Comparison of ENCODE assay signal across 9 cellular contexts in genomic region chr15:85473455-85473854, GRCh38.
DNase-seq lines count a peak whose midpoint lies in the region; ATAC-seq and TF ChIP-seq lines count a peak whose summit lies in the region.
"Had no signal": no experiment of that assay in that cellular context is flagged by ENCODE, and none has a peak within 500 bp of the region (broad histone marks: within the 10 kb centered on the region; RNA-seq: fewer than 3 reads in every experiment).

No MANE protein-coding gene starts in this region.

- H3K4me3 ChIP-seq in AG10803 (ENCODE audit: low read length) (no peak overlapping the region), SJSA1 (no peak overlapping the region), Peyer's patch (no peak overlapping the region), dorsolateral prefrontal cortex (no peak overlapping the region)

- H3K27me3 ChIP-seq in SJSA1 (replicated peaks) (no peaks in the 10 kb centered on the region), Peyer's patch (no peaks in the 10 kb centered on the region), dorsolateral prefrontal cortex (no peaks in the 10 kb centered on the region)

- TF ChIP-seq POLR2A in Peyer's patch (IDR thresholded peaks at IDR 0.05): no peak

- peak; percentile 39 for DNase-seq in AG10803 (ENCODE audit: low read depth)
- DNase-seq in SJSA1 (ENCODE audit: low read depth in 1 of 2, low spot score in 2 of 2): peak; percentile 56 to 57
- peak; percentile 47 for DNase-seq in glomerular visceral epithelial cell (ENCODE audit: extremely low spot score)
- DNase-seq in Peyer's patch: no peak
- no peak for DNase-seq in RWPE1 (ENCODE audit: low spot score)
- DNase-seq in NCI-H1105 treated with DMSO at 0.1 percent for 48 hours (lab: John Stamatoyannopoulos, UW): no peak
- no peak for DNase-seq in dorsolateral prefrontal cortex
- DNase-seq: Right ventricle myocardium superior had no signal

- peak; percentile 36 for ATAC-seq in GM19395 (IDR thresholded peaks at IDR 0.05; ENCODE audit: unreplicated experiment)

- H3K27ac ChIP-seq in SJSA1 (0 out of 2 replicates have a peak overlapping the region, but pooled peaks have one; percentile 2), Peyer's patch (no peak overlapping the region), RWPE1 (no peak overlapping the region), dorsolateral prefrontal cortex (no peak overlapping the region)

- TF ChIP-seq CTCF in AG10803 (conservative IDR thresholded peaks at IDR 0.05; ENCODE audit: low read length) (no peak), Peyer's patch (IDR thresholded peaks at IDR 0.05) (no peak), RWPE1 (conservative IDR thresholded peaks at IDR 0.05; ENCODE audit: low read depth) (no peak), dorsolateral prefrontal cortex (IDR thresholded peaks at IDR 0.05 in 54 of 56, conservative IDR thresholded peaks at IDR 0.05 in 2 of 56; ENCODE audit: low read depth in 1 of 56, partially characterized antibody in 56 of 56) (no peak)

- H3K36me3 ChIP-seq in SJSA1: no peaks in the 10 kb centered on the region
- no peaks in the 10 kb centered on the region for H3K36me3 ChIP-seq in Peyer's patch

- intact Hi-C loops in dorsolateral prefrontal cortex (cut with DNase I): no loop called here

- H3K9me3 ChIP-seq in SJSA1 (replicated peaks): no peaks in the 10 kb centered on the region
- no peaks in the 10 kb centered on the region for H3K9me3 ChIP-seq in Peyer's patch

- CTCF ChIA-PET in RWPE1 (lab: Yijun Ruan, JAX): interaction anchor here (0.6 kb wide), 1 partner anchor 120 kb away, joined by 4 read pairs; no protein-coding TSS in a partner anchor

- peaks cover 45% of the 10 kb centered on the region for H3K4me1 ChIP-seq in SJSA1 (replicated peaks)
- peaks cover 0 to 9% (median 7%) of the 10 kb centered on the region in 4 donors for H3K4me1 ChIP-seq in Peyer's patch

- POLR2A ChIA-PET in RWPE1 (lab: Yijun Ruan, JAX; ENCODE audit: low non-redundant PET): no interaction called here

Comparison
In these comparisons a context has a peak if more than half of its experiments do, and no peak if none do; other contexts are left out.
1. DNase-seq: peak in AG10803 (single experiment), SJSA1 (2 of 2) and glomerular visceral epithelial cell (single experiment); none in Peyer's patch (0 of 3), RWPE1 (single experiment), NCI-H1105 treated with DMSO at 0.1 percent for 48 hours (single experiment) and dorsolateral prefrontal cortex (0 of 10).